8 cellular contexts compared by ENCODE assay signal in the genomic region with DNA sequence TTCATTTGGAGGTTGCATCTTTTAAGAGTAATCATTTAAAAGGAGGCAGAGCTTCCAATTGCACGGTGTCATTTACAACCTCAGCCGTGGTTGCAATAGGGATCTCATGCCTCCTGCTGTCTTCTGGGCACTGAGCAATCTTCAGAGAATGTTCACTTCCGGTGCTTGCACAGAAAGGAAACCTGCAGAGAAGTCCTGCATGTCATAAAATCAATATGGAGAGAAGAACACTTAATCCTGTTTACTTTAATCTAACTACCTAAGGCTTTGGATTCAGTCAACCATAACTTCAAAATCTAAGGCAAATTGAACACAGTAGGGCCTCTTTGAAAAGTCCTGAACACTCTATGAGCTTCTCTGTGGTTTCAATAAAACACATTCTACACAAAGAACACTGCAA. TPM values are rescaled to one million over a fixed set of nuclear protein-coding genes. Genes with fewer than 3 reads are reported as not detected.
DNase-seq lines count a peak whose midpoint lies in the region; ATAC-seq and TF ChIP-seq lines count a peak whose summit lies in the region.

No MANE protein-coding gene starts in this region.

- H3K9me3 ChIP-seq in CD8-positive, alpha-beta T cell (ENCODE audit: low read length), result no peaks in the 10 kb centered on the region
- no peaks in the 10 kb centered on the region for H3K9me3 ChIP-seq in tibial nerve

- TF ChIP-seq POLR2A in tibial nerve (IDR thresholded peaks at IDR 0.05), result no peak

- H3K4me3 Mint-ChIP-seq in CD8-positive, alpha-beta T cell, result no peak overlapping the region
- no peak overlapping the region for H3K4me3 Mint-ChIP-seq in activated T-cell treated with anti-CD3 and anti-CD28 coated beads, Interleukin-2, amount 50 U/mL, for 24 hours

- peak in 1 of 7 experiments; percentile 6 for DNase-seq in CD8-positive, alpha-beta T cell
- peak; percentile 49 to 73 for DNase-seq in NOMO-1 (lab: John Stamatoyannopoulos, UW; ENCODE audit: unreplicated experiment in 2 of 2)
- DNase-seq in fibroblast of pulmonary artery (ENCODE audit: low read depth), result peak; percentile 32
- DNase-seq in tibial nerve (ENCODE audit: low spot score in 2 of 2), result no peak
- DNase-seq in activated T-cell treated with anti-CD3 and anti-CD28 coated beads, Interleukin-2, amount 50 U/mL, for 24 hours, result no peak

- H3K27ac Mint-ChIP-seq in CD8-positive, alpha-beta T cell, result peak overlapping the region; percentile 15
- no peak overlapping the region for H3K27ac Mint-ChIP-seq in activated T-cell treated with anti-CD3 and anti-CD28 coated beads, Interleukin-2, amount 50 U/mL, for 24 hours

- H3K27me3 Mint-ChIP-seq in CD8-positive, alpha-beta T cell (ENCODE audit: low read depth), result peaks cover 2% of the 10 kb centered on the region
- no peaks in the 10 kb centered on the region for H3K27me3 Mint-ChIP-seq in activated T-cell treated with anti-CD3 and anti-CD28 coated beads, Interleukin-2, amount 50 U/mL, for 24 hours

- no peaks in the 10 kb centered on the region for H3K36me3 ChIP-seq in CD8-positive, alpha-beta T cell (ENCODE audit: insufficient read depth, low read length)
- H3K36me3 ChIP-seq in tibial nerve, result no peaks in the 10 kb centered on the region

- H3K27ac ChIP-seq in CD8-positive, alpha-beta T cell (ENCODE audit: low read depth, low read length), result no peak overlapping the region
- H3K27ac ChIP-seq in tibial nerve, result no peak overlapping the region

- no peaks in the 10 kb centered on the region for H3K36me3 Mint-ChIP-seq in CD8-positive, alpha-beta T cell
- H3K36me3 Mint-ChIP-seq in activated T-cell treated with anti-CD3 and anti-CD28 coated beads, Interleukin-2, amount 50 U/mL, for 24 hours (ENCODE audit: low read depth), result no peaks in the 10 kb centered on the region

- intact Hi-C loops in CD8-positive, alpha-beta T cell (cut with DNase I, micrococcal nuclease), result loop anchor here (1.0 to 5.0 kb wide), 2 partner anchors 157 to 159 kb away; no protein-coding TSS in a partner anchor

- no peak for TF ChIP-seq CTCF in CD8-positive, alpha-beta T cell (IDR thresholded peaks at IDR 0.05)
- no peak for TF ChIP-seq CTCF in fibroblast of pulmonary artery (IDR thresholded peaks at IDR 0.05; ENCODE audit: low read length, missing control alignments)
- no peak for TF ChIP-seq CTCF in tibial nerve (IDR thresholded peaks at IDR 0.05)

- TF ChIP-seq EP300 in tibial nerve (IDR thresholded peaks at IDR 0.05), result no peak

- no peak overlapping the region for H3K4me3 ChIP-seq in CD8-positive, alpha-beta T cell (ENCODE audit: low read depth, low read length)
- H3K4me3 ChIP-seq in fibroblast of pulmonary artery (replicated peaks; ENCODE audit: low read depth, low read length) (no peak overlapping the region), tibial nerve (no peak overlapping the region)

- POLR2A ChIA-PET in CD8-positive, alpha-beta T cell (lab: Charles Lee), result interaction anchor here (1.0 kb wide), 1 partner anchor 10 kb away, joined by 3 read pairs; no protein-coding TSS in a partner anchor

- peak; percentile 48 for ATAC-seq in CD8-positive, alpha-beta T cell
- peak; percentile 50 for ATAC-seq in HG02798 (IDR thresholded peaks at IDR 0.05; ENCODE audit: poor library complexity, unreplicated experiment)
- no peak for ATAC-seq in HG03571 (IDR thresholded peaks at IDR 0.05; ENCODE audit: unreplicated experiment)
- ATAC-seq in HG03196 (IDR thresholded peaks at IDR 0.05; ENCODE audit: unreplicated experiment), result no peak

- CTCF ChIA-PET in CD8-positive, alpha-beta T cell (lab: Charles Lee), result interaction anchor here (0.6 to 1.8 kb wide), 12 partner anchors 11 to 928 kb away, joined by 3 to 6 read pairs (median 3); partner anchors contain the start of genes MAP10 and SIPA1L2

- no peaks in the 10 kb centered on the region for H3K27me3 ChIP-seq in CD8-positive, alpha-beta T cell (ENCODE audit: insufficient read depth, low read length)
- no peaks in the 10 kb centered on the region for H3K27me3 ChIP-seq in tibial nerve

- peaks cover 13% of the 10 kb centered on the region for H3K4me1 Mint-ChIP-seq in CD8-positive, alpha-beta T cell (ENCODE audit: low read depth)
- H3K4me1 Mint-ChIP-seq in activated T-cell treated with anti-CD3 and anti-CD28 coated beads, Interleukin-2, amount 50 U/mL, for 24 hours (ENCODE audit: low read depth), result peaks cover 16% of the 10 kb centered on the region

- WGBS in tibial nerve, 2 donors, result 13 to 26% methylated on average over 3 of the region's 3 CpGs

- peaks cover 11% of the 10 kb centered on the region for H3K4me1 ChIP-seq in CD8-positive, alpha-beta T cell (ENCODE audit: insufficient read depth, low read length)
- no peaks in the 10 kb centered on the region for H3K4me1 ChIP-seq in tibial nerve

- no peaks in the 10 kb centered on the region for H3K9me3 Mint-ChIP-seq in CD8-positive, alpha-beta T cell
- no peaks in the 10 kb centered on the region for H3K9me3 Mint-ChIP-seq in activated T-cell treated with anti-CD3 and anti-CD28 coated beads, Interleukin-2, amount 50 U/mL, for 24 hours

RNA-seq across cellular contexts. Expression of gene MAP10, which starts 11.3 kb away (rescaled TPM):
- under 1 TPM; 0.89 to 0.98 TPM for total RNA-seq in CD8-positive, alpha-beta T cell
- total RNA-seq in tibial nerve, result 1 to 10 TPM; 2.5 to 3.7 (median 3.2) TPM

Comparison
In these comparisons a context has a peak if more than half of its experiments do, and no peak if none do; other contexts are left out.
1. ATAC-seq: peak in CD8-positive, alpha-beta T cell (single experiment) and HG02798 (single experiment); none in HG03571 (single experiment) and HG03196 (single experiment).
2. DNase-seq: peak in NOMO-1 (2 of 2) and fibroblast of pulmonary artery (single experiment); none in tibial nerve (0 of 2) and activated T-cell treated with anti-CD3 and anti-CD28 coated beads, Interleukin-2, amount 50 U/mL, for 24 hours (single experiment).